Comparison of ENCODE assay signal across 8 cellular contexts in the genomic region with DNA sequence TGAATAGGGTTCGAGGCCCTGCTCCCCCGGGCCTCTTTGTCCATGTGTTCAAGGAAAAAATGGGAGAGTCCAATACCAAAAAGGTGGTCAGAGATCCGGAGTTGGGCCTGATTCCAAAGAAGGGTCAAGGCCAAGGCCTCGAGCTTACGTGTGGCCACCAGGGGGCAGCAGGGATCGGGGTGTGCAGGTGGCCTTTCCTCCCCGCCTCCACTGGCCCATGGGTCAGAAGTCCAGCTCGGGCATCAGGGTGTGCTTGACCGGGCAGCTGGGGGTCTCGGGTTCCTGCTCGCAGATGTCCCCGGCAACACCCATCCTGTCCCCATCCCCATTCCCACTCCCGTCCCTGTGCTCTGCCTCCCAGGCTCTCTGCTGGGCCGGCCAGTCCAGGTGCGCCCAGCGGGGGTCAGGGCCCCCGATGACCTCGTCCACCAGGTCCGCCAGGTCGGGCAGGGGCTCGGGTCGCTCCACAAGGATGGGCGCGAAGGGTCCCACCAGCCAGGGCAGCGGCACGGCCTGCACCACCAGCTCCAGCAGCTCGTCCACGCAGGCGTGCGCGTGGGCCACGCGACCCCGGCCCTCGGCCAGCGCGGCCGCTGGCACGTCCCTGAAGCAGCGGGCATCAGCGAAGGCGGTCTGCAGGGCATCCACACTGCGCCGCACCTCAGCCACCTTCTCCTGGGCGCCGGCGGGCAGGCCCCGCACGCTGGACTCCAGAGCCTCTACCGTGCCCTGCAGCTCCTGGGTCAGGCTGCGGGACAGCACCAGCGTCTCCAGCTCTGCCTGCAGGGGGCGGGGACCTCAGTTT. TPM values are rescaled to one million over a fixed set of nuclear protein-coding genes. Genes with fewer than 3 reads are reported as not detected.
DNase-seq lines count a peak whose midpoint lies in the region; ATAC-seq, FAIRE-seq and TF ChIP-seq lines count a peak whose summit lies in the region.

No MANE protein-coding gene starts in this region.

- no peaks in the 10 kb centered on the region for H3K36me3 ChIP-seq in pancreas

- no peaks in the 10 kb centered on the region for H3K9me3 ChIP-seq in pancreas

- ATAC-seq in pancreas (peak in 2 of 4 donors; percentile 20 to 36), HG02798 (IDR thresholded peaks at IDR 0.05; ENCODE audit: poor library complexity, unreplicated experiment) (no peak)

- H3K4me1 ChIP-seq in pancreas: no peaks in the 10 kb centered on the region

- DNase-seq in Ammon's horn (ENCODE audit: low spot score) (peak; percentile 55), GM20000 (ENCODE audit: low spot score) (peak; percentile 84), SHP77 treated with DMSO at 0.1 percent for 48 hours (lab: John Stamatoyannopoulos, UW) (peak; percentile 11), erythroblast (lab: John Stamatoyannopoulos, UW) (peak; percentile 58 to 74), pancreas (peak in 4 of 6 donors; percentile 48 to 78 (median 65)), superior temporal gyrus (ENCODE audit: extremely low spot score) (no peak), cerebellar nuclear complex (lab: John Stamatoyannopoulos, UW) (no peak)

- H3K27me3 ChIP-seq in pancreas: no peaks in the 10 kb centered on the region

- WGBS in pancreas, 2 donors: 83% methylated on average over 53 of the region's 53 CpGs

- intact Hi-C loops in pancreas (cut with DNase I): no loop called here

- peak; percentile 74 for TF ChIP-seq CTCF in GM20000 (IDR thresholded peaks at IDR 0.05; ENCODE audit: extremely low read depth, missing control alignments)
- peak in 3 of 4 donors; percentile 23 to 48 (median 38) for TF ChIP-seq CTCF in pancreas (IDR thresholded peaks at IDR 0.05)

- FAIRE-seq in pancreas (lab: Jason Lieb, UNC): no peak

- TF ChIP-seq POLR2A in erythroblast (IDR thresholded peaks at IDR 0.05; ENCODE audit: low read length): no peak

- H3K27ac ChIP-seq in pancreas: no peak overlapping the region

- no peak overlapping the region for H3K4me3 ChIP-seq in pancreas

RNA-seq across cellular contexts. Expression of gene PLIN4, which starts 5.2 kb away (rescaled TPM):
- total RNA-seq in pancreas: 10 to 100 TPM in 3 of 6 donors, 1 to 10 TPM in 3; 2.2 to 17.8 (median 9.2) TPM
- polyA plus RNA-seq in pancreas: 100 to 1,000 TPM in 1 of 2 donors, 10 to 100 TPM in 1; 23.6 to 138 TPM

RNA-seq across cellular contexts. Expression of gene PLIN5, which starts 11.5 kb away (rescaled TPM):
- 10 to 100 TPM; 30.6 to 80.2 (median 41.3) TPM for total RNA-seq in pancreas
- 100 to 1,000 TPM; 193 to 533 TPM for polyA plus RNA-seq in pancreas

RNA-seq across cellular contexts. Expression of gene LRG1, which starts 16.3 kb away (rescaled TPM):
- 10 to 100 TPM in 5 of 6 donors, 1 to 10 TPM in 1; 7.9 to 53.6 (median 14.8) TPM for total RNA-seq in pancreas
- polyA plus RNA-seq in pancreas: 10 to 100 TPM; 22.1 to 36.4 TPM

RNA-seq across cellular contexts. Expression of gene SEMA6B, which starts 36.0 kb away (rescaled TPM):
- total RNA-seq in pancreas: 1 to 10 TPM; 2.2 to 4.7 (median 2.5) TPM
- 1 to 10 TPM; 4.4 TPM for polyA plus RNA-seq in pancreas

RNA-seq across cellular contexts. Expression of gene HDGFL2, which starts 51.4 kb away (rescaled TPM):
- 10 to 100 TPM; 12.8 to 23.4 (median 16.3) TPM for total RNA-seq in pancreas
- 10 to 100 TPM; 32.8 to 32.9 TPM for polyA plus RNA-seq in pancreas

Comparison
In these comparisons a context has a peak if more than half of its experiments do, and no peak if none do; other contexts are left out.
1. DNase-seq: peak in Ammon's horn (single experiment), GM20000 (single experiment), SHP77 treated with DMSO at 0.1 percent for 48 hours (single experiment), erythroblast (2 of 2) and pancreas (4 of 6); none in superior temporal gyrus (single experiment) and cerebellar nuclear complex (0 of 2).